ENCODE assay signal across 10 cellular contexts in the genomic region with DNA sequence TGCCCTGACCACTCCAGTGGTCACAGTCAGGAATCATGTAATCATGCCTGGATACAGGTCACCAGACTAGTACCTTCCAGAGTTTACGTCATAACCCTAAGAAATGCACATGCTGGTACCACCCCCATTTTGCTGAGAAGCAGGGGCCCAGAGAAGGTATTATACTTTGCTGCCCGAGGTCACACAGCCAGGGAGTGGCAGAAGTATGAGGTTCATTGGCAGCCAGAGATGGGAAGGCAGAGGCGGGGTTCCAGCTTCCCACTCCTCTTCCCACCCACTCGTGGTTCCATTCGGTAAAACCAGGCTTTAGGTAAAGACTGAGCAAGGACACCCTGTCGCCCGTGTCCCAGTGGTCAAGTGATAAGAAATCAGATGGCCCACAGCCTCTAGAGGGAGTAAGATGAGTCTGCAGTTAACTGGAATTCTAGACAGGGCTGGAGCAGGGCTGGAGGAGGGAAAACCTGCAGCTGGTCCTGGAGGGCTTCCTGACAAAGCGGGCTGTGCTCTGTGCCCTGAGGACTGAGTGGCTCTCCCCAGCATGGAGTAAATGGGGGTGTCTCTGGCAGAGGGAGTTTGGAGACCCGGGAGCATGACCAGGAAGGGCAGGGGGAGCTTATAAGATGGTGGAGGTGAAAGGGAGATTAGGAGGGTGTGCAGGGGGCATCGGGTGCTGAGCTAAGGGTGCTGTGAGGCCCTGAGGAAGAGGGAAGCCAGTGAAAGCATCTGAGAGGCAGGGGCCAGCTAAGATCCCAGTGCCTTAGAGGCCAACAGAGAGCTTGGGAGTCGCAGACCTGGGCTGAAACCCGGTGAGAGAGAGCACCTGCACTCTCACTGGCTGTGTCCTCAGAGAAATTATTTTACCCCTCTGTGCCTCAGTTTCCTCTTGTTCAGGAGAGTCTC. TPM values are rescaled to one million over a fixed set of nuclear protein-coding genes. Genes with fewer than 3 reads are reported as not detected.
DNase-seq lines count a peak whose midpoint lies in the region; ATAC-seq, FAIRE-seq and TF ChIP-seq lines count a peak whose summit lies in the region.
"Had no signal": no experiment of that assay in that cellular context is flagged by ENCODE, and none has a peak within 500 bp of the region (broad histone marks: within the 10 kb centered on the region; RNA-seq: fewer than 3 reads in every experiment).

No MANE protein-coding gene starts in this region.

- H3K23ac ChIP-seq in neuronal stem cell (ENCODE audit: low read depth, low read length, poor library complexity): peak overlapping the region; percentile 48

- H2BK5ac ChIP-seq in neuronal stem cell (ENCODE audit: low read length): peak overlapping the region; percentile 99

- no peak overlapping the region for H2AFZ ChIP-seq in neuronal stem cell (ENCODE audit: low read length)

- H3K9me3 ChIP-seq in neuronal stem cell (replicated peaks in 1 of 2; ENCODE audit: control insufficient read depth in 2 of 2, insufficient read depth in 1 of 2, low read depth in 1 of 2, low read length in 2 of 2): no peaks in the 10 kb centered on the region

- H3K4me3 Mint-ChIP-seq in endothelial cell (ENCODE audit: unreplicated experiment): peak overlapping the region; percentile 35
- no peak overlapping the region for H3K4me3 Mint-ChIP-seq in activated naive CD4-positive, alpha-beta T cell treated with anti-CD3 and anti-CD28 coated beads for 36 hours

- H3K4ac ChIP-seq in neuronal stem cell (ENCODE audit: low read length): peak overlapping the region; percentile 70

- H3K9me3 Mint-ChIP-seq in endothelial cell (ENCODE audit: unreplicated experiment): no peaks in the 10 kb centered on the region
- no peaks in the 10 kb centered on the region for H3K9me3 Mint-ChIP-seq in activated naive CD4-positive, alpha-beta T cell treated with anti-CD3 and anti-CD28 coated beads for 36 hours

- H3K27ac ChIP-seq in neuronal stem cell (replicated peaks; ENCODE audit: low read length): peak overlapping the region; percentile 84

- peaks cover 5% of the 10 kb centered on the region for H3K36me3 Mint-ChIP-seq in endothelial cell (ENCODE audit: low read depth, unreplicated experiment)
- H3K36me3 Mint-ChIP-seq in activated naive CD4-positive, alpha-beta T cell treated with anti-CD3 and anti-CD28 coated beads for 36 hours (ENCODE audit: low read depth): no peaks in the 10 kb centered on the region

- peak overlapping the region; percentile 92 for H2BK12ac ChIP-seq in neuronal stem cell (ENCODE audit: low read length)

- peaks cover 54% of the 10 kb centered on the region for H3K4me1 Mint-ChIP-seq in endothelial cell (ENCODE audit: unreplicated experiment)
- H3K4me1 Mint-ChIP-seq in activated naive CD4-positive, alpha-beta T cell treated with anti-CD3 and anti-CD28 coated beads for 36 hours (ENCODE audit: low read depth): peaks cover 2% of the 10 kb centered on the region

- peak; percentile 42 for DNase-seq in DMS53 (lab: John Stamatoyannopoulos, UW)
- no peak for DNase-seq in DMS53 treated with DMSO at 0.1 percent for 48 hours (lab: John Stamatoyannopoulos, UW; ENCODE audit: unreplicated experiment)
- DNase-seq in NCI-H69 (lab: John Stamatoyannopoulos, UW): peak; percentile 70
- DNase-seq in endothelial cell (ENCODE audit: low spot score): peak; percentile 43
- no peak for DNase-seq in neuronal stem cell (ENCODE audit: low spot score)
- DNase-seq in activated naive CD4-positive, alpha-beta T cell treated with anti-CD3 and anti-CD28 coated beads for 36 hours: no peak
- no peak for DNase-seq in urothelium cell line (ENCODE audit: low spot score)
- DNase-seq: effector CD4-positive, alpha-beta T cell had no signal

- peaks cover 0 to 70% (median 2%) of the 10 kb centered on the region in 3 experiments for H3K27me3 ChIP-seq in neuronal stem cell (ENCODE audit: control insufficient read depth in 3 of 3, insufficient read depth in 3 of 3, low read depth in 1 of 3, low read length in 3 of 3)

- no CpG with 5 or more reads among the region's 12 CpGs for WGBS in neuronal stem cell (ENCODE audit: extremely low coverage in 2 of 2, insufficient read length in 2 of 2, insufficient replicate concordance in 1 of 2), 2 donors

- no peak for FAIRE-seq in urothelium cell line (lab: Jason Lieb, UNC)
- FAIRE-seq: GM12891 had no signal

- CTCF ChIA-PET in activated naive CD4-positive, alpha-beta T cell treated with anti-CD3 and anti-CD28 coated beads for 36 hours (lab: Charles Lee): interaction anchor here (0.6 to 1.5 kb wide), 2 partner anchors 56 to 653 kb away, joined by 4 read pairs; no protein-coding TSS in a partner anchor

- intact Hi-C loops in activated naive CD4-positive, alpha-beta T cell treated with anti-CD3 and anti-CD28 coated beads for 36 hours (cut with micrococcal nuclease): loop anchor here (10.0 kb wide), 1 partner anchor 565 kb away; no protein-coding TSS in a partner anchor

- H3K14ac ChIP-seq in neuronal stem cell (ENCODE audit: low read length): peak overlapping the region; percentile 91

- H3K27me3 Mint-ChIP-seq in endothelial cell (ENCODE audit: unreplicated experiment): peaks cover 13% of the 10 kb centered on the region
- H3K27me3 Mint-ChIP-seq in activated naive CD4-positive, alpha-beta T cell treated with anti-CD3 and anti-CD28 coated beads for 36 hours (ENCODE audit: low read depth): peaks cover 25% of the 10 kb centered on the region

- peak overlapping the region; percentile 51 for H3K4me2 ChIP-seq in neuronal stem cell (ENCODE audit: insufficient read depth, low read length, poor library complexity, severe bottlenecking)

- ATAC-seq in GM19035 (IDR thresholded peaks at IDR 0.05; ENCODE audit: unreplicated experiment): no peak

- H4K8ac ChIP-seq in neuronal stem cell (ENCODE audit: low read depth, low read length): no peak overlapping the region

- peak overlapping the region; percentile 81 for H3K27ac Mint-ChIP-seq in endothelial cell (ENCODE audit: unreplicated experiment)
- no peak overlapping the region for H3K27ac Mint-ChIP-seq in activated naive CD4-positive, alpha-beta T cell treated with anti-CD3 and anti-CD28 coated beads for 36 hours

- peak overlapping the region; percentile 80 for H4K91ac ChIP-seq in neuronal stem cell (ENCODE audit: low read depth, low read length, poor library complexity)

- peak overlapping the region; percentile 88 for H2BK120ac ChIP-seq in neuronal stem cell (ENCODE audit: low read depth, low read length)

- peak overlapping the region; percentile 64 for H2BK15ac ChIP-seq in neuronal stem cell (ENCODE audit: low read length)

- H3K36me3 ChIP-seq in neuronal stem cell (replicated peaks in 1 of 2; ENCODE audit: control insufficient read depth in 2 of 2, insufficient read depth in 2 of 2, low read length in 2 of 2): no peaks in the 10 kb centered on the region

- H3K9ac ChIP-seq in neuronal stem cell (ENCODE audit: low read depth, low read length, poor library complexity): no peak overlapping the region

- no peak overlapping the region for H3K4me3 ChIP-seq in neuronal stem cell (ENCODE audit: low read length in 2 of 2)

- TF ChIP-seq CTCF in endothelial cell (IDR thresholded peaks at IDR 0.05; ENCODE audit: unreplicated experiment): no peak

- peak overlapping the region; percentile 95 for H3K18ac ChIP-seq in neuronal stem cell (ENCODE audit: low read length)

- H3K4me1 ChIP-seq in neuronal stem cell (ENCODE audit: control insufficient read depth in 2 of 2, insufficient read depth in 1 of 2, low read depth in 1 of 2, low read length in 2 of 2): peaks cover 46 to 71% of the 10 kb centered on the region in 2 donors

- peak overlapping the region; percentile 20 for H2AK5ac ChIP-seq in neuronal stem cell (ENCODE audit: low read depth, low read length)

- H3K79me1 ChIP-seq in neuronal stem cell (ENCODE audit: low read depth, low read length): peaks cover 12% of the 10 kb centered on the region

RNA-seq across cellular contexts. Expression of a gene that starts 5.7 kb away (rescaled TPM):
- 14.2 TPM for total RNA-seq in endothelial cell (ENCODE audit: unreplicated experiment)
- polyA plus RNA-seq in neuronal stem cell (2013, experiment 1 of 2): 14.4 TPM
- 14.3 TPM for polyA plus RNA-seq in neuronal stem cell (2013, experiment 2 of 2)
- under 1 TPM; 0.20 to 0.38 TPM for total RNA-seq in activated naive CD4-positive, alpha-beta T cell treated with anti-CD3 and anti-CD28 coated beads for 36 hours

Comparison
In these comparisons a context has a peak if more than half of its experiments do, and no peak if none do; other contexts are left out.
1. DNase-seq: peak in DMS53 (single experiment), NCI-H69 (single experiment) and endothelial cell (single experiment); none in DMS53 treated with DMSO at 0.1 percent for 48 hours (single experiment), neuronal stem cell (single experiment), activated naive CD4-positive, alpha-beta T cell treated with anti-CD3 and anti-CD28 coated beads for 36 hours (single experiment) and urothelium cell line (single experiment).
2. RNA of a gene that starts 5.7 kb away (total RNA-seq): 14.2 TPM in endothelial cell (single experiment); 0.20 to 0.38 TPM in activated naive CD4-positive, alpha-beta T cell treated with anti-CD3 and anti-CD28 coated beads for 36 hours; every median in the first group is over 10 times any median in the second.